In the genomic region with DNA sequence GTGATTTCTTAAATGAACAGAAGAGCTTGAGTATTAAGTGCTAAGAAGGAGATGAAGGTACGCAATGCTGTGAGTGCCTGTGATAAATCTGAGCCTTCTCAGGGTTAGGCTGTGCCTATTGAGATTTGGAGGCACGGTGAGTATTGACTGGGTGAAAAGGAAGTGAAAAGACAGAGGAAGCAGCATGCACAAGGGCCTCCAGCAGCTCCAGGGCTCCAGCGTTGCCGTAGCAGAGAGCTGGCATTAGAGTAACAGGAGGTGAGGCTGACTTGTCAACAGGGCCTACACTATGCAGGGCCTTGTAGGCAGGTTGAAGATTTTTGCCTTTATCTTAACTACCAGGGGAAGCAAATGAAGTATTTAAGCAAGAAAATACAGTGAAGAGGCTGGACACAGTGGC, we compare ENCODE assay signal across 14 cellular contexts. TPM values are rescaled to one million over a fixed set of nuclear protein-coding genes. Genes with fewer than 3 reads are reported as not detected.
DNase-seq lines count a peak whose midpoint lies in the region; ATAC-seq and TF ChIP-seq lines count a peak whose summit lies in the region.
"Had no signal": no experiment of that assay in that cellular context is flagged by ENCODE, and none has a peak within 500 bp of the region (broad histone marks: within the 10 kb centered on the region; RNA-seq: fewer than 3 reads in every experiment).

No MANE protein-coding gene starts in this region.

- H3K27me3 ChIP-seq in left ventricle myocardium inferior (ENCODE audit: low read depth) (no peaks in the 10 kb centered on the region), OCI-LY3 (ENCODE audit: low read depth, low read length) (no peaks in the 10 kb centered on the region), thyroid gland (no peaks in the 10 kb centered on the region), brain microvascular endothelial cell (replicated peaks) (no peaks in the 10 kb centered on the region)

- in situ Hi-C loops in brain microvascular endothelial cell (cut with HindIII; ENCODE audit: low pct_ligation_motif_present, low sequenced_read_pairs) = no loop called here

- H3K9me3 ChIP-seq in left ventricle myocardium inferior (replicated peaks) = no peaks in the 10 kb centered on the region
- no peaks in the 10 kb centered on the region for H3K9me3 ChIP-seq in OCI-LY3 (ENCODE audit: insufficient read depth, low read length)
- H3K9me3 ChIP-seq in thyroid gland = no peaks in the 10 kb centered on the region

- peaks cover 22% of the 10 kb centered on the region for H3K4me1 Mint-ChIP-seq in memory B cell

- no peaks in the 10 kb centered on the region for H3K9me3 Mint-ChIP-seq in memory B cell
- H3K9me3 Mint-ChIP-seq: natural killer cell treated with Interleukin-12 subunit alpha and Interleukin-12 subunit beta and Interleukin-15 and Interleukin-18, amount 100 ng/mL, for 72 hours had no signal

- H3K36me3 ChIP-seq in left ventricle myocardium inferior = peaks cover 19% of the 10 kb centered on the region
- H3K36me3 ChIP-seq in OCI-LY3 (replicated peaks; ENCODE audit: low read depth, low read length) = no peaks in the 10 kb centered on the region
- no peaks in the 10 kb centered on the region for H3K36me3 ChIP-seq in thyroid gland
- H3K36me3 ChIP-seq in brain microvascular endothelial cell (replicated peaks) = no peaks in the 10 kb centered on the region

- TF ChIP-seq CTCF in left ventricle myocardium inferior (IDR thresholded peaks at IDR 0.05; ENCODE audit: borderline replicate concordance) (no peak), OCI-LY3 (IDR thresholded peaks at IDR 0.05; ENCODE audit: low read depth, low read length) (no peak), thyroid gland (IDR thresholded peaks at IDR 0.05) (no peak), brain microvascular endothelial cell (IDR thresholded peaks at IDR 0.05; ENCODE audit: low read depth, low read length, missing control alignments) (no peak)

- no peak for DNase-seq in left ventricle myocardium inferior
- no peak for DNase-seq in Right ventricle myocardium inferior (ENCODE audit: missing footprints)
- no peak for DNase-seq in memory B cell (ENCODE audit: low spot score in 2 of 2)
- DNase-seq in thyroid gland = no peak
- DNase-seq in HK-2 (ENCODE audit: unreplicated experiment) = no peak
- no peak for DNase-seq in brain microvascular endothelial cell
- DNase-seq: activated gamma-delta T cell, Karpas-422, NCI-H1436, NCI-H345, trophoblast cell had no signal

- peak overlapping the region; percentile 45 for H3K4me2 ChIP-seq in OCI-LY3 (ENCODE audit: low read length)

- H3K4me1 ChIP-seq in left ventricle myocardium inferior = peaks cover 99% of the 10 kb centered on the region
- peaks cover 38% of the 10 kb centered on the region for H3K4me1 ChIP-seq in OCI-LY3 (ENCODE audit: low read length)
- H3K4me1 ChIP-seq in thyroid gland = peaks cover 57 to 62% of the 10 kb centered on the region in 2 donors

- H3K4me3 ChIP-seq in left ventricle myocardium inferior = no peak overlapping the region
- H3K4me3 ChIP-seq in OCI-LY3 (ENCODE audit: low read length) = no peak overlapping the region
- H3K4me3 ChIP-seq in thyroid gland (replicated peaks in 1 of 3) = no peak overlapping the region
- no peak overlapping the region for H3K4me3 ChIP-seq in brain microvascular endothelial cell (ENCODE audit: low read depth, low read length)

- no peak for TF ChIP-seq POLR2A in thyroid gland (IDR thresholded peaks at IDR 0.05)

- H3K36me3 Mint-ChIP-seq in memory B cell = no peaks in the 10 kb centered on the region
- H3K36me3 Mint-ChIP-seq: natural killer cell treated with Interleukin-12 subunit alpha and Interleukin-12 subunit beta and Interleukin-15 and Interleukin-18, amount 100 ng/mL, for 72 hours had no signal

- H3K9ac ChIP-seq in OCI-LY3 (ENCODE audit: low read length) = no peak overlapping the region

- no peaks in the 10 kb centered on the region for H4K20me1 ChIP-seq in OCI-LY3 (ENCODE audit: insufficient read depth, low read length)

- H3K27me3 Mint-ChIP-seq in memory B cell = no peaks in the 10 kb centered on the region
- H3K27me3 Mint-ChIP-seq: natural killer cell treated with Interleukin-12 subunit alpha and Interleukin-12 subunit beta and Interleukin-15 and Interleukin-18, amount 100 ng/mL, for 72 hours had no signal

- H3K79me2 ChIP-seq in OCI-LY3 (ENCODE audit: low read length) = no peaks in the 10 kb centered on the region

- ATAC-seq in Right ventricle myocardium inferior (no peak), memory B cell (ENCODE audit: low read depth) (peak; percentile 78), GM18909 (IDR thresholded peaks at IDR 0.05; ENCODE audit: poor library complexity, unreplicated experiment) (no peak)
- ATAC-seq: natural killer cell treated with Interleukin-12 subunit alpha and Interleukin-12 subunit beta and Interleukin-15 and Interleukin-18, amount 100 ng/mL, for 72 hours had no signal

- no peak overlapping the region for H3K4me3 Mint-ChIP-seq in memory B cell
- H3K4me3 Mint-ChIP-seq: natural killer cell treated with Interleukin-12 subunit alpha and Interleukin-12 subunit beta and Interleukin-15 and Interleukin-18, amount 100 ng/mL, for 72 hours had no signal

- intact Hi-C loops in left ventricle myocardium inferior (cut with micrococcal nuclease) (no loop called here), Right ventricle myocardium inferior (cut with DNase I) (loop anchor here (5.0 kb wide), 1 partner anchor 55 kb away; a partner anchor contains a TSS), thyroid gland (cut with DNase I) (no loop called here)

- peak overlapping the region; percentile 4 for H3K27ac Mint-ChIP-seq in memory B cell
- H3K27ac Mint-ChIP-seq: natural killer cell treated with Interleukin-12 subunit alpha and Interleukin-12 subunit beta and Interleukin-15 and Interleukin-18, amount 100 ng/mL, for 72 hours had no signal

- H2AFZ ChIP-seq in OCI-LY3 (ENCODE audit: low read depth, low read length) = peak overlapping the region; percentile 21; the same call in 1 of the 2 replicates

- peak overlapping the region; percentile 85 for H3K27ac ChIP-seq in left ventricle myocardium inferior (replicated peaks)
- no peak overlapping the region for H3K27ac ChIP-seq in OCI-LY3 (ENCODE audit: low read length)
- H3K27ac ChIP-seq in thyroid gland = peak overlapping the region; percentile 96 to 98 (median 97)
- H3K27ac ChIP-seq in brain microvascular endothelial cell = no peak overlapping the region

- 49 to 70% methylated on average over 4 of the region's 4 CpGs for WGBS in thyroid gland, 2 donors

RNA-seq across cellular contexts. Expression of a gene that starts 54.1 kb away (rescaled TPM):
- total RNA-seq in left ventricle myocardium inferior (86.5 TPM), Right ventricle myocardium inferior (71.6 TPM), thyroid gland (100 to 1,000 TPM; 188 to 340 (median 256) TPM)

Comparison
In these comparisons a context has a peak if more than half of its experiments do, and no peak if none do; other contexts are left out.
1. H3K27ac ChIP-seq: peak in left ventricle myocardium inferior (single experiment) and thyroid gland (3 of 3); none in OCI-LY3 (single experiment) and brain microvascular endothelial cell (single experiment).